In the genomic region with DNA sequence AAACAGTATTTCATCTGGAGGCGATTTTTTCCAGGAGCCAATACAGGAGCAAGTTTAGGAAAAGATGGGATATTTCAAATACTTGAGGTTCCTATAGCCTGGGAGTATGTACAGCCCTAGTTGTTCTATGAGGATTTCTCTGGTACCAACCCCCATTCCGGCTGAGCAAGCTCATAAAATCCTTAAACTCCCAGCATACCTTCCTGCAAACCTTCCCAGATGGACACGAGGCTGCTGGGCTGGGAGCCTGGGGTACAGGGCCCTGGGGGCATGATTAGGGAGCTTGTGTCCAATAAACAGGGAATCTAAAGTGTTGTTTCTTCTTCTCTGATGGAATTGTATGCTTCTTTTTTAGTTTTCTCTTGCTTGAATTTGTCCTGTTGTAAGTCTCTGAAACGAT, we compare ENCODE assay signal across 1 cellular context.
TF ChIP-seq lines count a peak whose summit lies in the region.

No MANE protein-coding gene starts in this region.

TF ChIP-seq in IMR-90, 13 proteins besides CTCF, POLR2A, EP300 and RAD21:
- TF ChIP-seq BHLHE40 (IDR thresholded peaks at IDR 0.05; ENCODE audit: low read depth, low read length) (no peak), NFE2L2 (IDR thresholded peaks at IDR 0.05; ENCODE audit: low read depth, low read length) (no peak), CEBPB (IDR thresholded peaks at IDR 0.05; ENCODE audit: low read depth, low read length) (no peak), FOS (IDR thresholded peaks at IDR 0.05; ENCODE audit: low read depth, low read length) (no peak), CHD1 (IDR thresholded peaks at IDR 0.05; ENCODE audit: low read depth, low read length) (no peak), RCOR1 (IDR thresholded peaks at IDR 0.05; ENCODE audit: insufficient replicate concordance, low read length) (no peak), SMC3 (IDR thresholded peaks at IDR 0.05; ENCODE audit: low read depth, low read length) (no peak), RFX5 (IDR thresholded peaks at IDR 0.05; ENCODE audit: low read depth, low read length) (no peak), MAZ (IDR thresholded peaks at IDR 0.05; ENCODE audit: borderline replicate concordance, low read depth, low read length) (no peak)
- TF ChIP-seq, protein P1, sequence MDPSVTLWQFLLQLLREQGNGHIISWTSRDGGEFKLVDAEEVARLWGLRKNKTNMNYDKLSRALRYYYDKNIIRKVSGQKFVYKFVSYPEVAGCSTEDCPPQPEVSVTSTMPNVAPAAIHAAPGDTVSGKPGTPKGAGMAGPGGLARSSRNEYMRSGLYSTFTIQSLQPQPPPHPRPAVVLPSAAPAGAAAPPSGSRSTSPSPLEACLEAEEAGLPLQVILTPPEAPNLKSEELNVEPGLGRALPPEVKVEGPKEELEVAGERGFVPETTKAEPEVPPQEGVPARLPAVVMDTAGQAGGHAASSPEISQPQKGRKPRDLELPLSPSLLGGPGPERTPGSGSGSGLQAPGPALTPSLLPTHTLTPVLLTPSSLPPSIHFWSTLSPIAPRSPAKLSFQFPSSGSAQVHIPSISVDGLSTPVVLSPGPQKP (IDR thresholded peaks at IDR 0.05; ENCODE audit: borderline replicate concordance, low read depth, low read length) = no peak
- TF ChIP-seq, protein P2, sequence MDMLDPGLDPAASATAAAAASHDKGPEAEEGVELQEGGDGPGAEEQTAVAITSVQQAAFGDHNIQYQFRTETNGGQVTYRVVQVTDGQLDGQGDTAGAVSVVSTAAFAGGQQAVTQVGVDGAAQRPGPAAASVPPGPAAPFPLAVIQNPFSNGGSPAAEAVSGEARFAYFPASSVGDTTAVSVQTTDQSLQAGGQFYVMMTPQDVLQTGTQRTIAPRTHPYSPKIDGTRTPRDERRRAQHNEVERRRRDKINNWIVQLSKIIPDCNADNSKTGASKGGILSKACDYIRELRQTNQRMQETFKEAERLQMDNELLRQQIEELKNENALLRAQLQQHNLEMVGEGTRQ (IDR thresholded peaks at IDR 0.05; ENCODE audit: low read depth, low read length) = no peak
